26 cellular contexts compared by ENCODE assay signal in the genomic region with DNA sequence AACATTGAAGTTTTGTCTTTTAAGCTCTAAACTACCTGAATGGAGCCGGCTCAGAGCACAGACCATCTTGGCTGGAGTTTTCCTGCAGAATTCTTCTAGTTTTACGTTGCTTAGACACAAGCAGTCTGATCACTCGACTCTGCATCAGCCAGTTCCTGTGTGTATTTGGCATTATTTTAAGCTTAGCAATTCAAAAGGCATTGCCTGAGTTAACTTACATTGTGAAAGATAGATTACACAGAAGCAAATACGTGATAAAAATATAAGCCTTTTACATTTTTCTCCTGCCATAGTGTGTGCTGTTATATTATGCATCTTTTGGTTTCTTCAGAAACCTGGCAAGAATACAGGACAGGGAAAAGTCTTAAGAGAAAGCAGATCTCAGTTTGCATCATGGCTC.
"Had no signal": no experiment of that assay in that cellular context is flagged by ENCODE, and none has a peak within 500 bp of the region (broad histone marks: within the 10 kb centered on the region; RNA-seq: fewer than 3 reads in every experiment).

No MANE protein-coding gene starts in this region.

- H3K27me3 ChIP-seq: body of pancreas, gastroesophageal sphincter, ovary, spleen, thyroid gland had no signal

- H3K4me1 ChIP-seq: prostate gland had no signal

- H3K9me3 Mint-ChIP-seq: activated naive CD8-positive, alpha-beta T cell treated with anti-CD3 and anti-CD28 coated beads for 36 hours; activated T-cell treated with anti-CD3 and anti-CD28 coated beads, Interleukin-2, amount 50 U/mL, for 4 hours; activated T-helper 2 cell treated with anti-CD3 and anti-CD28 coated beads, Interferon-gamma antibody, Interleukin-2, Interleukin-4, amounts not matched to agents 10 μg/mL and 5 μg/mL and 100 μg/mL, durations not matched to agents 14 hours and 24 hours and 36 hours; naive thymus-derived CD8-positive, alpha-beta T cell; T-helper 1 cell treated with Interleukin-12 subunit alpha and Interleukin-12 subunit beta and Interleukin-4 antibody, amounts not matched to agents 30 μg/mL and 1 μg/mL, for 36 hours had no signal

- H3K9me3 ChIP-seq: body of pancreas, gastroesophageal sphincter, ovary, prostate gland, spleen, thyroid gland had no signal

- H3K27ac Mint-ChIP-seq: activated naive CD8-positive, alpha-beta T cell treated with anti-CD3 and anti-CD28 coated beads for 36 hours; activated T-helper 2 cell treated with anti-CD3 and anti-CD28 coated beads, Interferon-gamma antibody, Interleukin-2, Interleukin-4, amounts not matched to agents 10 μg/mL and 5 μg/mL and 100 μg/mL, durations not matched to agents 14 hours and 24 hours and 36 hours; mesothelial cell of epicardium; naive thymus-derived CD8-positive, alpha-beta T cell; T-helper 1 cell treated with Interleukin-12 subunit alpha and Interleukin-12 subunit beta and Interleukin-4 antibody, amounts not matched to agents 30 μg/mL and 1 μg/mL, for 36 hours had no signal

- H3K4me3 ChIP-seq: body of pancreas, gastroesophageal sphincter, ovary, prostate gland, spleen, thyroid gland had no signal

- H3K4me3 Mint-ChIP-seq: activated naive CD8-positive, alpha-beta T cell treated with anti-CD3 and anti-CD28 coated beads for 36 hours; activated T-cell treated with anti-CD3 and anti-CD28 coated beads, Interleukin-2, amount 50 U/mL, for 4 hours; mesothelial cell of epicardium; naive thymus-derived CD8-positive, alpha-beta T cell; T-helper 1 cell treated with Interleukin-12 subunit alpha and Interleukin-12 subunit beta and Interleukin-4 antibody, amounts not matched to agents 30 μg/mL and 1 μg/mL, for 36 hours had no signal

- H3K36me3 ChIP-seq: ovary, prostate gland, thyroid gland had no signal

- H3K27me3 Mint-ChIP-seq: activated naive CD8-positive, alpha-beta T cell treated with anti-CD3 and anti-CD28 coated beads for 36 hours; naive thymus-derived CD8-positive, alpha-beta T cell had no signal

- ATAC-seq: activated T-cell treated with anti-CD3 and anti-CD28 coated beads, Interleukin-2, amount 50 U/mL, for 4 hours; body of pancreas; gastroesophageal sphincter; left ventricle myocardium superior; naive thymus-derived CD8-positive, alpha-beta T cell had no signal

- DNase-seq: activated CD4-positive, alpha-beta T cell treated with anti-CD3 and anti-CD28 coated beads for 4 hours; activated CD4-positive, alpha-beta T cell treated with anti-CD3 and anti-CD28 coated beads, Interleukin-2, amount 50 U/mL, for 48 hours; activated CD4-positive, CD25-positive, alpha-beta regulatory T cell; activated CD8-positive, alpha-beta memory T cell treated with anti-CD3 and anti-CD28 coated beads, Interleukin-2, amount 50 U/mL, for 48 hours; activated naive CD4-positive, alpha-beta T cell treated with Interleukin-2 at 50 U/mL for 16 hours; activated naive CD8-positive, alpha-beta T cell treated with anti-CD3 and anti-CD28 coated beads for 36 hours; activated T-cell treated with anti-CD3 and anti-CD28 coated beads, Interleukin-2, amount 50 U/mL, for 4 hours; amygdala; body of pancreas; caudate nucleus; effector memory CD4-positive, alpha-beta T cell; head of caudate nucleus; left ventricle myocardium superior; mammary epithelial cell; naive thymus-derived CD8-positive, alpha-beta T cell; ovary; spleen; stimulated activated CD4-positive, alpha-beta T cell treated with anti-CD3 and anti-CD28 coated beads, Interleukin-4, amount 100 ng/mL, for 1 hour; stimulated activated naive CD4-positive, alpha-beta T cell; T1000; thyroid gland had no signal

- H3K27ac ChIP-seq: body of pancreas, gastroesophageal sphincter, ovary, prostate gland, spleen, thyroid gland had no signal
